In the genomic region with DNA sequence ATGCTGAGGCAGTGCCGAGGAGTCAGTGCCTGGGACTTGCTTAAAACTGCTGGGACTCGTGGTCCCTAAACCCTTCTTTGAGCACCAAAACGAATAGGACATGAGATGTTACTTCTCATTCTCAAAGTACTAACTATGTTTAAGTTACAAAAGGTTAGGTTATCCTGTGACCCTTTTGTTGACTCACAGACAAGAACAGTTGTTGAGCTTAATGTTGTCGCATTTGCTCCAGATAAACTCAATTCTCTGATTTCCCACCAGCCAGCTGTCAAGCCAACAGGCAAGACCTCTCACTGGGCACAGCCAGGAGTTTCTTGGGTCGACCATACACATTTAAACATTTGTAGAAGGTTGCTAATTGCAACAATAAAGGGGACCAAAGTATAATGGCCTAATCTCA, we compare ENCODE assay signal across 24 cellular contexts.
"Had no signal": no experiment of that assay in that cellular context is flagged by ENCODE, and none has a peak within 500 bp of the region (broad histone marks: within the 10 kb centered on the region; RNA-seq: fewer than 3 reads in every experiment).

No MANE protein-coding gene starts in this region.

- H3K9me3 ChIP-seq: colonic mucosa, gastroesophageal sphincter, heart left ventricle, lower lobe of right lung, mucosa of descending colon had no signal

- H3K4me1 ChIP-seq: colonic mucosa, foreskin keratinocyte, lower lobe of right lung had no signal

- H3K9me3 Mint-ChIP-seq: dendritic cell treated with granulocyte-macrophage colony-stimulating factor and Interleukin-4, amounts not matched to agents 40 ng/mL and 50 ng/mL, for 4 days; effector memory CD8-positive, alpha-beta T cell; endodermal cell; mesothelial cell of epicardium had no signal

- H3K79me2 ChIP-seq: hepatocyte had no signal

- H3K4me2 ChIP-seq: hepatocyte had no signal

- H3K27ac Mint-ChIP-seq: dendritic cell treated with granulocyte-macrophage colony-stimulating factor and Interleukin-4, amounts not matched to agents 40 ng/mL and 50 ng/mL, for 4 days; effector memory CD8-positive, alpha-beta T cell; endodermal cell; immature natural killer cell; mesothelial cell of epicardium had no signal

- H3K4me3 Mint-ChIP-seq: dendritic cell treated with granulocyte-macrophage colony-stimulating factor and Interleukin-4, amounts not matched to agents 40 ng/mL and 50 ng/mL, for 4 days; effector memory CD8-positive, alpha-beta T cell; endodermal cell; immature natural killer cell; mesothelial cell of epicardium; naive B cell had no signal

- H3K4me3 ChIP-seq: colonic mucosa, gastroesophageal sphincter, heart left ventricle, hepatocyte, lower lobe of right lung, mucosa of descending colon had no signal

- H3K27me3 Mint-ChIP-seq: dendritic cell treated with granulocyte-macrophage colony-stimulating factor and Interleukin-4, amounts not matched to agents 40 ng/mL and 50 ng/mL, for 4 days; effector memory CD8-positive, alpha-beta T cell; naive B cell had no signal

- H2AFZ ChIP-seq: hepatocyte had no signal

- H3K36me3 ChIP-seq: colonic mucosa, heart left ventricle, lower lobe of right lung had no signal

- H3K27me3 ChIP-seq: colonic mucosa, foreskin keratinocyte, gastroesophageal sphincter, heart left ventricle, hepatocyte had no signal

- H3K36me3 Mint-ChIP-seq: immature natural killer cell, naive B cell had no signal

- DNase-seq: colonic mucosa; cortex of kidney; effector CD8-positive, alpha-beta T cell; effector memory CD8-positive, alpha-beta T cell; endodermal cell; erythroblast; foreskin keratinocyte; heart left ventricle; hypothalamus; immature natural killer cell; islet precursor cell; kidney; kidney glomerular epithelial cell; left colon; left ventricle myocardium superior; lower lobe of right lung; mesenchymal stem cell; mucosa of descending colon; naive B cell had no signal

- H3K27ac ChIP-seq: colonic mucosa, epithelial cell of prostate, foreskin keratinocyte, gastroesophageal sphincter, heart left ventricle, hepatocyte, lower lobe of right lung had no signal

- H3K4me1 Mint-ChIP-seq: immature natural killer cell, naive B cell had no signal
